In genomic region chr11:72740060-72740424, GRCh38 we compare ENCODE assay signal across 13 cellular contexts. TPM values are rescaled to one million over a fixed set of nuclear protein-coding genes. Genes with fewer than 3 reads are reported as not detected.
DNase-seq lines count a peak whose midpoint lies in the region; ATAC-seq and TF ChIP-seq lines count a peak whose summit lies in the region.
"Had no signal": no experiment of that assay in that cellular context is flagged by ENCODE, and none has a peak within 500 bp of the region (broad histone marks: within the 10 kb centered on the region; RNA-seq: fewer than 3 reads in every experiment).

No MANE protein-coding gene starts in this region.

- no peak for ATAC-seq in natural killer cell treated with Interleukin-12 subunit alpha and Interleukin-12 subunit beta and Interleukin-15 and Interleukin-18, amount 100 ng/mL, for 72 hours
- ATAC-seq: HepG2 had no signal

- POLR2A ChIA-PET in Caco-2 (lab: Charles Lee): interaction anchor here (0.6 kb wide), 1 partner anchor 19 kb away, joined by 3 read pairs; no protein-coding TSS in a partner anchor

- no TSS peak for BruUV-seq in Caco-2 (replicated peaks; lab: Mats Ljungman, UMichigan)

- no peak for TF ChIP-seq CTCF in Caco-2 (IDR thresholded peaks at IDR 0.05; ENCODE audit: insufficient read depth in 1 of 2, low read depth in 1 of 2, low read length in 1 of 2, severe bottlenecking in 1 of 2, unreplicated experiment in 1 of 2)
- TF ChIP-seq CTCF in HFFc6 (IDR thresholded peaks at IDR 0.05): no peak

- H3K9me3 Mint-ChIP-seq in Caco-2 (ENCODE audit: unreplicated experiment) (no peaks in the 10 kb centered on the region), HFFc6 (no peaks in the 10 kb centered on the region)
- no peaks in the 10 kb centered on the region for H3K9me3 Mint-ChIP-seq in activated naive CD8-positive, alpha-beta T cell treated with anti-CD3 and anti-CD28 coated beads for 36 hours
- no peaks in the 10 kb centered on the region for H3K9me3 Mint-ChIP-seq in natural killer cell treated with Interleukin-12 subunit alpha and Interleukin-12 subunit beta and Interleukin-15 and Interleukin-18, amount 100 ng/mL, for 72 hours

- peaks cover 40% of the 10 kb centered on the region for H3K4me1 ChIP-seq in Caco-2
- H3K4me1 ChIP-seq: breast epithelium, prostate gland had no signal

- H3K9me3 ChIP-seq in Caco-2: no peaks in the 10 kb centered on the region
- H3K9me3 ChIP-seq: breast epithelium, prostate gland had no signal

- no peaks in the 10 kb centered on the region for H3K27me3 ChIP-seq in Caco-2 (replicated peaks; ENCODE audit: control insufficient read depth, insufficient read depth, low read length)
- H3K27me3 ChIP-seq: breast epithelium, hepatocyte had no signal

- no peaks in the 10 kb centered on the region for H3K27me3 Mint-ChIP-seq in Caco-2 (ENCODE audit: insufficient read depth, unreplicated experiment)
- H3K27me3 Mint-ChIP-seq in HFFc6 (ENCODE audit: insufficient read depth): no peaks in the 10 kb centered on the region; the same call in none of the 2 replicates
- H3K27me3 Mint-ChIP-seq in activated naive CD8-positive, alpha-beta T cell treated with anti-CD3 and anti-CD28 coated beads for 36 hours: no peaks in the 10 kb centered on the region
- no peaks in the 10 kb centered on the region for H3K27me3 Mint-ChIP-seq in natural killer cell treated with Interleukin-12 subunit alpha and Interleukin-12 subunit beta and Interleukin-15 and Interleukin-18, amount 100 ng/mL, for 72 hours

- no peak overlapping the region for H3K4me3 Mint-ChIP-seq in Caco-2 (ENCODE audit: unreplicated experiment)
- H3K4me3 Mint-ChIP-seq in HFFc6: no peak overlapping the region
- H3K4me3 Mint-ChIP-seq in activated naive CD8-positive, alpha-beta T cell treated with anti-CD3 and anti-CD28 coated beads for 36 hours: no peak overlapping the region
- peak overlapping the region; percentile 84 for H3K4me3 Mint-ChIP-seq in natural killer cell treated with Interleukin-12 subunit alpha and Interleukin-12 subunit beta and Interleukin-15 and Interleukin-18, amount 100 ng/mL, for 72 hours

- peaks cover 56% of the 10 kb centered on the region for H3K4me1 Mint-ChIP-seq in Caco-2 (ENCODE audit: low read depth, unreplicated experiment)
- peaks cover 75% of the 10 kb centered on the region for H3K4me1 Mint-ChIP-seq in HFFc6 (ENCODE audit: low read depth)
- peaks cover 70% of the 10 kb centered on the region for H3K4me1 Mint-ChIP-seq in activated naive CD8-positive, alpha-beta T cell treated with anti-CD3 and anti-CD28 coated beads for 36 hours
- peaks cover 81 to 85% of the 10 kb centered on the region in 2 donors for H3K4me1 Mint-ChIP-seq in natural killer cell treated with Interleukin-12 subunit alpha and Interleukin-12 subunit beta and Interleukin-15 and Interleukin-18, amount 100 ng/mL, for 72 hours (ENCODE audit: low read depth in 2 of 2)

- intact Hi-C loops in Caco-2 (cut with micrococcal nuclease; ENCODE audit: unreplicated experiment): no loop called here

- H3K4me3 ChIP-seq in Caco-2 (ENCODE audit: low read depth, low read length): no peak overlapping the region
- H3K4me3 ChIP-seq: breast epithelium, hepatocyte, prostate gland had no signal

- peaks cover 22% of the 10 kb centered on the region for H3K36me3 Mint-ChIP-seq in Caco-2 (ENCODE audit: insufficient read depth, unreplicated experiment)
- no peaks in the 10 kb centered on the region for H3K36me3 Mint-ChIP-seq in HFFc6 (ENCODE audit: low read depth)
- H3K36me3 Mint-ChIP-seq in activated naive CD8-positive, alpha-beta T cell treated with anti-CD3 and anti-CD28 coated beads for 36 hours: peaks cover 6% of the 10 kb centered on the region
- H3K36me3 Mint-ChIP-seq in natural killer cell treated with Interleukin-12 subunit alpha and Interleukin-12 subunit beta and Interleukin-15 and Interleukin-18, amount 100 ng/mL, for 72 hours: no peaks in the 10 kb centered on the region

- 0 out of 2 replicates have a peak, but pooled peaks cover 1% of the 10 kb centered on the region for H3K36me3 ChIP-seq in Caco-2 (ENCODE audit: control insufficient read depth, insufficient read depth, low read length)
- H3K36me3 ChIP-seq: breast epithelium, prostate gland had no signal

- CTCF ChIA-PET in Caco-2 (lab: Charles Lee): interaction anchor here (3.4 kb wide), 1 partner anchor 15 kb away, joined by 20 read pairs; no protein-coding TSS in a partner anchor

- DNase-seq in Caco-2 (no peak), HFFc6 (no peak), SW 1271 (lab: John Stamatoyannopoulos, UW) (no peak), HT-29 (ENCODE audit: low spot score) (no peak)
- no peak for DNase-seq in activated naive CD8-positive, alpha-beta T cell treated with anti-CD3 and anti-CD28 coated beads for 36 hours
- no peak for DNase-seq in natural killer cell treated with Interleukin-12 subunit alpha and Interleukin-12 subunit beta and Interleukin-15 and Interleukin-18, amount 100 ng/mL, for 72 hours (ENCODE audit: low spot score)
- no peak for DNase-seq in activated CD4-positive, CD25-positive, alpha-beta regulatory T cell treated with anti-CD3 and anti-CD28 coated beads, Interleukin-2, amount 50 U/mL, for 72 hours
- DNase-seq: NCI-H2029; stimulated activated CD4-positive, alpha-beta T cell treated with anti-CD3 and anti-CD28 coated beads, Interleukin-2, amount 100 ng/mL, for 24 hours had no signal

- peak overlapping the region; percentile 91 for H3K27ac Mint-ChIP-seq in Caco-2 (ENCODE audit: unreplicated experiment)
- 0 out of 2 replicates have a peak overlapping the region, but pooled peaks have one; percentile 14 for H3K27ac Mint-ChIP-seq in HFFc6
- H3K27ac Mint-ChIP-seq in activated naive CD8-positive, alpha-beta T cell treated with anti-CD3 and anti-CD28 coated beads for 36 hours: peak overlapping the region; percentile 71
- peak overlapping the region; percentile 95 to 96 for H3K27ac Mint-ChIP-seq in natural killer cell treated with Interleukin-12 subunit alpha and Interleukin-12 subunit beta and Interleukin-15 and Interleukin-18, amount 100 ng/mL, for 72 hours

RNA-seq across cellular contexts. Expression of gene ARAP1, which starts 12.2 kb away (rescaled TPM):
- total RNA-seq in Caco-2 (2022): 87.1 and 102 TPM in 2 replicates
- total RNA-seq in HFFc6 (2021; fragmentation: NEBNext Ultra II Directional; extraction: Animal tissue kit (Norgen Biotek cat#: 25700)): 10 to 100 TPM; 42.5 to 49.0 (median 46.8) TPM
- total RNA-seq in activated naive CD8-positive, alpha-beta T cell treated with anti-CD3 and anti-CD28 coated beads for 36 hours: 10 to 100 TPM; 49.3 to 52.3 TPM
- 100 to 1,000 TPM; 206 to 220 TPM for total RNA-seq in natural killer cell treated with Interleukin-12 subunit alpha and Interleukin-12 subunit beta and Interleukin-15 and Interleukin-18, amount 100 ng/mL, for 72 hours
- 109 and 161 TPM in 2 replicates for total RNA-seq in HT-29 (2014; rRNA removed; shearing (Covaris generic))

RNA-seq across cellular contexts. Expression of gene STARD10, which starts 53.8 kb away (rescaled TPM):
- total RNA-seq in Caco-2 (2022): 492 and 501 TPM in 2 replicates
- 10 to 100 TPM; 10.8 to 16.9 (median 15.8) TPM for total RNA-seq in HFFc6 (2021; fragmentation: NEBNext Ultra II Directional; extraction: Animal tissue kit (Norgen Biotek cat#: 25700))
- 1 to 10 TPM; 6.2 to 6.4 TPM for total RNA-seq in activated naive CD8-positive, alpha-beta T cell treated with anti-CD3 and anti-CD28 coated beads for 36 hours
- total RNA-seq in natural killer cell treated with Interleukin-12 subunit alpha and Interleukin-12 subunit beta and Interleukin-15 and Interleukin-18, amount 100 ng/mL, for 72 hours: 10 to 100 TPM in 1 of 2 donors, 1 to 10 TPM in 1; 9.5 to 17.8 TPM
- 1,082 and 1,283 TPM in 2 replicates for total RNA-seq in HT-29 (2014; rRNA removed; shearing (Covaris generic))

Comparison
In these comparisons a context has a peak if more than half of its experiments do, and no peak if none do; other contexts are left out.
1. H3K27ac Mint-ChIP-seq: peak in every context shown above with its lines; median percentile 96 in natural killer cell treated with Interleukin-12 subunit alpha and Interleukin-12 subunit beta and Interleukin-15 and Interleukin-18, amount 100 ng/mL, for 72 hours; 91 in Caco-2; 71 in activated naive CD8-positive, alpha-beta T cell treated with anti-CD3 and anti-CD28 coated beads for 36 hours; 14 in HFFc6.
2. RNA of gene STARD10, which starts 53.8 kb away (total RNA-seq): 1,082 to 1,283 TPM in HT-29 and 492 to 501 TPM in Caco-2; 9.5 to 17.8 TPM in natural killer cell treated with Interleukin-12 subunit alpha and Interleukin-12 subunit beta and Interleukin-15 and Interleukin-18, amount 100 ng/mL, for 72 hours, 10.8 to 16.9 TPM in HFFc6 and 6.2 to 6.4 TPM in activated naive CD8-positive, alpha-beta T cell treated with anti-CD3 and anti-CD28 coated beads for 36 hours; every median in the first group is over 10 times any median in the second.